25 cellular contexts compared by ENCODE assay signal in the genomic region with DNA sequence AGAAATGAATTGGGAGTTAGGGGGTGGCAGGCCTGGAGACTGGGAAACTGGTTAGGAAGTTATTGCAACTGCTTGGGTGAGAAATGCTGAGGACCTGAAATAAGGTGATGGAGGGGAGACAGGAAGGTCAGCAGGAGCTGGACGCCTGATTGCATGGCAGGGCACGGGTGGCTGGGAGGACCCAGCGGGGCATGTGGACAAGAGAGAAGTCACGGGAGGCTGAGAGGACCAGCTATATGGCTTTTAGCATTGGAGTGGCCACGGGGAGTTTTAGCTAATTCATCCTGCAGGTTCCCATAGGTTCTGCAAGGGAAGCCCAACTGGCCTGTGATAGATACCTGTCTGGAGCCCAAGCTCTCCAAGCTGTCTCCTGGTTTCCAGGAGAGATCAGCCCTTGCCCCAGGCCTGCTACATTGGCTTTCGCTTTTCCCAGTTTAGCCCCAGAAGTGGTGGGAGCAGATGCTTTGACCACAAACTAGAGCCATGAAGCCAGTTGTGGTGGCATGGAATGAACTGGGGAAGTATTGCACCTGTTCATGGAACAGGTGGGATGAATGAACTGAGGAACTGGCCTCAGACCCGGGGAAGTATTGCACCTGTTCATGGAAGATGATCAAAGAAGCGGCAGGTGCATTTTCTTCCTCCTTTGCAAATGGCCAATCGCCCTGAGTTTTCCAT.
"Had no signal": no experiment of that assay in that cellular context is flagged by ENCODE, and none has a peak within 500 bp of the region (broad histone marks: within the 10 kb centered on the region; RNA-seq: fewer than 3 reads in every experiment).

No MANE protein-coding gene starts in this region.

- H3K9me3 ChIP-seq: Peyer's patch, SJSA1 had no signal

- H3K36me3 ChIP-seq: Peyer's patch, SJSA1 had no signal

- H3K27me3 ChIP-seq: Peyer's patch, SJSA1 had no signal

- H3K4me3 ChIP-seq: Peyer's patch, SJSA1 had no signal

- H3K4me3 Mint-ChIP-seq: activated CD8-positive, alpha-beta T cell treated with anti-CD3 and anti-CD28 coated beads, Interleukin-2, amount 10 ng/mL, durations not matched to agents 7 days and 5 days; activated naive CD4-positive, alpha-beta T cell treated with anti-CD3 and anti-CD28 coated beads, Interleukin-2, amount 10 ng/mL, durations not matched to agents 7 days and 5 days; activated naive CD8-positive, alpha-beta T cell treated with anti-CD3 and anti-CD28 coated beads for 36 hours; activated T-cell treated with anti-CD3 and anti-CD28 coated beads, Interleukin-2, amount 50 U/mL, for 4 hours; T-helper 1 cell treated with Interleukin-12 subunit alpha and Interleukin-12 subunit beta and Interleukin-4 antibody, amounts not matched to agents 30 μg/mL and 1 μg/mL, for 36 hours; WTC11 had no signal

- H3K36me3 Mint-ChIP-seq: activated naive CD4-positive, alpha-beta T cell treated with anti-CD3 and anti-CD28 coated beads, Interleukin-2, amount 10 ng/mL, durations not matched to agents 7 days and 5 days; activated naive CD8-positive, alpha-beta T cell treated with anti-CD3 and anti-CD28 coated beads for 36 hours; WTC11 had no signal

- H3K27ac ChIP-seq: Peyer's patch, RWPE1, SJSA1 had no signal

- DNase-seq: activated CD4-positive, alpha-beta T cell treated with anti-CD3 and anti-CD28 coated beads for 1 hour; activated CD4-positive, alpha-beta T cell treated with anti-CD3 and anti-CD28 coated beads, Interleukin-2, amount 50 U/mL, for 1 hour; activated CD8-positive, alpha-beta memory T cell treated with anti-CD3 and anti-CD28 coated beads, Interleukin-2, amount 50 U/mL, for 48 hours; activated CD8-positive, alpha-beta T cell treated with anti-CD3 and anti-CD28 coated beads, Interleukin-2, amount 10 ng/mL, durations not matched to agents 7 days and 5 days; activated gamma-delta T cell treated with Interleukin-2 at 50 U/mL for 16 hours; activated naive CD4-positive, alpha-beta T cell treated with anti-CD3 and anti-CD28 coated beads, Interleukin-2, amount 10 ng/mL, durations not matched to agents 7 days and 5 days; activated naive CD8-positive, alpha-beta T cell treated with anti-CD3 and anti-CD28 coated beads for 36 hours; activated T-cell treated with anti-CD3 and anti-CD28 coated beads, Interleukin-2, amount 50 U/mL, for 4 hours; anterior cingulate cortex; MM.1S; NCI-H1105; NCI-H1436; NCI-H1694 treated with DMSO at 0.1 percent for 48 hours; NCI-H2029 treated with DMSO at 0.1 percent for 48 hours; NCI-H446; NCI-H524; Peyer's patch; Right ventricle myocardium superior; SW 1271; T-helper 9 cell had no signal

- H3K9me3 Mint-ChIP-seq: activated naive CD4-positive, alpha-beta T cell treated with anti-CD3 and anti-CD28 coated beads, Interleukin-2, amount 10 ng/mL, durations not matched to agents 7 days and 5 days; activated naive CD8-positive, alpha-beta T cell treated with anti-CD3 and anti-CD28 coated beads for 36 hours; activated T-cell treated with anti-CD3 and anti-CD28 coated beads, Interleukin-2, amount 50 U/mL, for 4 hours; activated T-helper 2 cell treated with anti-CD3 and anti-CD28 coated beads, Interferon-gamma antibody, Interleukin-2, Interleukin-4, amounts not matched to agents 10 μg/mL and 5 μg/mL and 100 μg/mL, durations not matched to agents 14 hours and 24 hours and 36 hours; T-helper 1 cell treated with Interleukin-12 subunit alpha and Interleukin-12 subunit beta and Interleukin-4 antibody, amounts not matched to agents 30 μg/mL and 1 μg/mL, for 36 hours; WTC11 had no signal

- H3K27ac Mint-ChIP-seq: activated CD8-positive, alpha-beta T cell treated with anti-CD3 and anti-CD28 coated beads, Interleukin-2, amount 10 ng/mL, durations not matched to agents 7 days and 5 days; activated naive CD4-positive, alpha-beta T cell treated with anti-CD3 and anti-CD28 coated beads, Interleukin-2, amount 10 ng/mL, durations not matched to agents 7 days and 5 days; activated naive CD8-positive, alpha-beta T cell treated with anti-CD3 and anti-CD28 coated beads for 36 hours; WTC11 had no signal
